Comparison of ENCODE assay signal across 2 cellular contexts in the genomic region with DNA sequence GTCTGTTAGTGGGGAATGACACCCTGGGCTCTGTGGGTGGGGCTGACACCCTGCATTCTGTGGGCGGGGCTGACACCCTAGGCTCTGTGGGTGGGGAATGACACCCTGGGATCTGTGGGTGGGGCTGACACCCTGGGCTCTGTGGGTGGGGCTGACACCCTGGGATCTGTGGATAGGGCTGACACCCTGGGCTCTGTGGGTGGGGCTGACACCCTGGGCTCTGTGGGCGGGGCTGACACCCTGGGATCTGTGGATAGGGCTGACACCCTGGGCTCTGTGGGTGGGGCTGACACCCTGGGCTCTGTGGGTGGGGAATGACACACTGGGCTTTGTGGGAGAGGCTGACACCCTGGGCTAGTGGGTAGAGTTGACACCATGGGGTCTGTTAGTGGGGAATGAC.
TF ChIP-seq lines count a peak whose summit lies in the region.

No MANE protein-coding gene starts in this region.

TF ChIP-seq in HEK293, 187 proteins besides CTCF, POLR2A, EP300 and RAD21:
- TF ChIP-seq GLIS1 (tag by site-specific recombination; IDR thresholded peaks at IDR 0.05): peak; percentile 28; the same call in 1 of the 2 replicates

TF ChIP-seq in K562, 482 proteins besides CTCF, POLR2A, EP300 and RAD21:
- 0 out of 2 replicates have a peak, but pooled peaks have one; percentile 8 for TF ChIP-seq EGR1 (conservative IDR thresholded peaks at IDR 0.05)
